In the genomic region with DNA sequence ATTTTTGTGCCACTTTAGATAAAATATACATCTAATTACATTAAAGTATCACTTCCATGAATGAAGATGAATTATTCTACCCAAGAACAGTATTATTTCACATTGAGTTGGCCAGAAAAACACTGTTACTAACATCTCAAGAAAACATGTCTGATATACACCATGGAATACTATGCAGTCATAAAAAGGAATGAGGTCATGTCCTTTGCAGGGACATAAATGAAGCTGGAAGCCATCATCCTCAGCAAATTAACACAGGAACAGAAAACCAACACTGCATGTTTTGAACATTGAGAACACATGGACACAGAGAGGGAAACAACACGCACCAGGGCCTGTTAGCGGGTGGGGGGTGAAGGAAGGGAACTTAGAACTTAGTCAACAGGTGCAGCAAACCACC, we compare ENCODE assay signal across 35 cellular contexts.
"Had no signal": no experiment of that assay in that cellular context is flagged by ENCODE, and none has a peak within 500 bp of the region (broad histone marks: within the 10 kb centered on the region; RNA-seq: fewer than 3 reads in every experiment).

No MANE protein-coding gene starts in this region.

- H3K36me3 ChIP-seq: MG63 had no signal

- DNase-seq: Kasumi-1, MG63, MM.1S, MV-4-11, NCI-H1048, NCI-H1092, NCI-H1092 treated with DMSO at 0.1 percent for 48 hours, NCI-H1105, NCI-H1105 treated with DMSO at 0.1 percent for 48 hours, NCI-H1417, NCI-H1417 treated with DMSO at 0.1 percent for 48 hours, NCI-H1436, NCI-H1436 treated with DMSO at 0.1 percent for 48 hours, NCI-H146, NCI-H1694, NCI-H1694 treated with DMSO at 0.1 percent for 48 hours, NCI-H187, NCI-H187 treated with DMSO at 0.1 percent for 48 hours, NCI-H1930, NCI-H2029, NCI-H2029 treated with DMSO at 0.1 percent for 48 hours, NCI-H2081, NCI-H2081 treated with DMSO at 0.1 percent for 48 hours, NCI-H2107, NCI-H2171, NCI-H2171 treated with DMSO at 0.1 percent for 48 hours, NCI-H2227 treated with DMSO at 0.1 percent for 48 hours, NCI-H226, NCI-H345, NCI-H446, NCI-H446 treated with DMSO at 0.1 percent for 48 hours, NCI-H510A, NCI-H510A treated with DMSO at 0.1 percent for 48 hours, NCI-H524, NCI-H524 treated with DMSO at 0.1 percent for 48 hours had no signal

- H3K4me3 ChIP-seq: MG63 had no signal

- H3K9me3 ChIP-seq: MG63 had no signal
